10 cellular contexts compared by ENCODE assay signal in genomic region chr1:161199506-161200119, GRCh38. TPM values are rescaled to one million over a fixed set of nuclear protein-coding genes. Genes with fewer than 3 reads are reported as not detected.
DNase-seq lines count a peak whose midpoint lies in the region; ATAC-seq, FAIRE-seq and TF ChIP-seq lines count a peak whose summit lies in the region.
"Had no signal": no experiment of that assay in that cellular context is flagged by ENCODE, and none has a peak within 500 bp of the region (broad histone marks: within the 10 kb centered on the region; RNA-seq: fewer than 3 reads in every experiment).

No MANE protein-coding gene starts in this region.

- CTCF ChIA-PET in MCF 10A (lab: Yijun Ruan, JAX): interaction anchor here (0.5 to 4.1 kb wide), 14 partner anchors 9 to 1221 kb away, joined by 3 to 28 read pairs (median 4); partner anchors contain the start of genes PPOX and TOMM40L

- TF ChIP-seq CTCF in breast epithelium (IDR thresholded peaks at IDR 0.05) (no peak), MCF 10A (IDR thresholded peaks at IDR 0.05; ENCODE audit: unreplicated experiment) (no peak), colonic mucosa (IDR thresholded peaks at IDR 0.05) (no peak), upper lobe of right lung (IDR thresholded peaks at IDR 0.05) (no peak), D721Med (IDR thresholded peaks at IDR 0.05; ENCODE audit: insufficient read depth, missing control alignments) (no peak)

- H3K27ac Mint-ChIP-seq in MCF 10A (ENCODE audit: low read depth, unreplicated experiment): no peak overlapping the region

- peaks cover 22% of the 10 kb centered on the region for H3K36me3 Mint-ChIP-seq in MCF 10A (ENCODE audit: insufficient read depth, unreplicated experiment)

- peak overlapping the region; percentile 36 to 47 for H3K9ac ChIP-seq in colonic mucosa (ENCODE audit: low read depth in 2 of 2, low read length in 2 of 2)

- H3K27ac ChIP-seq in breast epithelium (peak overlapping the region; percentile 97 to 98), colonic mucosa (peak overlapping the region; percentile 23), muscle layer of duodenum (ENCODE audit: low read length) (peak overlapping the region; percentile 95), upper lobe of right lung (peak overlapping the region; percentile 98)

- H3K27me3 ChIP-seq in breast epithelium (no peaks in the 10 kb centered on the region), colonic mucosa (no peaks in the 10 kb centered on the region), muscle layer of duodenum (ENCODE audit: low read depth, low read length) (no peaks in the 10 kb centered on the region), upper lobe of right lung (no peaks in the 10 kb centered on the region)

- no peak for FAIRE-seq in D721Med (lab: Jason Lieb, UNC)

- H3K4me1 ChIP-seq in breast epithelium (peaks cover 24% of the 10 kb centered on the region in 2 donors), colonic mucosa (no peaks in the 10 kb centered on the region), muscle layer of duodenum (ENCODE audit: control insufficient read depth in 1 of 2, insufficient read depth in 2 of 2, low read length in 2 of 2) (peaks cover 18 to 51% of the 10 kb centered on the region in 2 donors), upper lobe of right lung (peaks cover 68% of the 10 kb centered on the region)

- H3K4me3 ChIP-seq in breast epithelium (peak overlapping the region in 2 of 3 donors; percentile 47 to 69), colonic mucosa (no peak overlapping the region), muscle layer of duodenum (ENCODE audit: low read depth in 1 of 2, low read length in 2 of 2) (peak overlapping the region in 1 of 2 donors; percentile 17), upper lobe of right lung (no peak overlapping the region)

- ATAC-seq in upper lobe of right lung: no peak

- H3K27me3 Mint-ChIP-seq in MCF 10A (ENCODE audit: insufficient read depth, unreplicated experiment): no peaks in the 10 kb centered on the region

- H3K9me3 Mint-ChIP-seq in MCF 10A (ENCODE audit: unreplicated experiment): no peaks in the 10 kb centered on the region

- H3K4me3 Mint-ChIP-seq in MCF 10A (ENCODE audit: unreplicated experiment): no peak overlapping the region

- TF ChIP-seq POLR2A in breast epithelium (IDR thresholded peaks at IDR 0.05): no peak

- POLR2A ChIA-PET in MCF 10A (lab: Yijun Ruan, JAX): interaction anchor here (1.0 to 2.9 kb wide), 5 partner anchors 18 to 190 kb away, joined by 3 to 11 read pairs (median 5); partner anchors contain the start of gene TOMM40L

- no TSS peak for BruUV-seq in MCF 10A (replicated peaks; lab: Mats Ljungman, UMichigan)

- H3K36me3 ChIP-seq in breast epithelium (no peaks in the 10 kb centered on the region), colonic mucosa (no peaks in the 10 kb centered on the region), muscle layer of duodenum (ENCODE audit: control insufficient read depth in 1 of 2, insufficient read depth in 2 of 2, low read length in 2 of 2) (peaks cover 8 to 14% of the 10 kb centered on the region in 2 donors), upper lobe of right lung (peaks cover 15% of the 10 kb centered on the region)

- no peak for DNase-seq in breast epithelium (ENCODE audit: low spot score in 2 of 2)
- DNase-seq in MCF 10A (ENCODE audit: unreplicated experiment): no peak
- no peak for DNase-seq in colonic mucosa
- DNase-seq in upper lobe of right lung: no peak
- no peak for DNase-seq in NCI-H1436 treated with DMSO at 0.1 percent for 48 hours (lab: John Stamatoyannopoulos, UW)
- DNase-seq in iPS-NIHi11 (ENCODE audit: low spot score): no peak
- no peak for DNase-seq in D721Med (ENCODE audit: insufficient read length, low spot score)
- DNase-seq: NCI-H1930; stimulated activated naive CD4-positive, alpha-beta T cell treated with Interleukin-2 at 50 U/mL for 16 hours had no signal

- H3K9me3 ChIP-seq in breast epithelium (no peaks in the 10 kb centered on the region), colonic mucosa (no peaks in the 10 kb centered on the region), muscle layer of duodenum (ENCODE audit: control insufficient read depth in 1 of 2, low read length in 2 of 2) (no peaks in the 10 kb centered on the region), upper lobe of right lung (no peaks in the 10 kb centered on the region)

- intact Hi-C loops in breast epithelium (cut with DNase I; ENCODE audit: low total_unique reads) (no loop called here), MCF 10A (cut with micrococcal nuclease) (no loop called here), colonic mucosa (cut with DNase I) (loop anchor here (10.0 kb wide), 2 partner anchors 105 to 185 kb away; partner anchors contain the start of gene MPZ), upper lobe of right lung (cut with DNase I) (no loop called here)

- peaks cover 53% of the 10 kb centered on the region for H3K4me1 Mint-ChIP-seq in MCF 10A (ENCODE audit: insufficient read depth, unreplicated experiment)

RNA-seq across cellular contexts. Expression of gene ADAMTS4, which starts 0.8 kb away (rescaled TPM):
- 10 to 100 TPM in 2 of 3 donors, 1 to 10 TPM in 1; 4.8 to 85.5 (median 24.6) TPM for total RNA-seq in breast epithelium
- not detected in 2 replicates for total RNA-seq in MCF 10A (2022)
- 10 to 100 TPM in 1 of 2 donors, under 1 TPM in 1; 0.57 to 14.0 TPM for total RNA-seq in colonic mucosa
- 7.8 TPM for total RNA-seq in upper lobe of right lung

RNA-seq across cellular contexts. Expression of gene NDUFS2, which starts 2.6 kb away (rescaled TPM):
- total RNA-seq in breast epithelium: 100 to 1,000 TPM; 102 to 129 (median 116) TPM
- 139 and 149 TPM in 2 replicates for total RNA-seq in MCF 10A (2022)
- 100 to 1,000 TPM; 167 to 169 TPM for total RNA-seq in colonic mucosa
- total RNA-seq in upper lobe of right lung: 66.9 TPM

RNA-seq across cellular contexts. Expression of gene FCER1G, which starts 15.5 kb away (rescaled TPM):
- total RNA-seq in breast epithelium: 100 to 1,000 TPM in 1 of 3 donors, 10 to 100 TPM in 2; 40.3 to 153 (median 70.1) TPM
- 1.0 and 2.1 TPM in 2 replicates for total RNA-seq in MCF 10A (2022)
- 10 to 100 TPM in 1 of 2 donors, 1 to 10 TPM in 1; 6.6 to 16.0 TPM for total RNA-seq in colonic mucosa
- 158 TPM for total RNA-seq in upper lobe of right lung

RNA-seq across cellular contexts. Expression of gene B4GALT3, which starts 22.3 kb away (rescaled TPM):
- total RNA-seq in breast epithelium (10 to 100 TPM; 23.4 to 41.3 (median 29.4) TPM), MCF 10A (2022) (50.0 and 51.7 TPM in 2 replicates), colonic mucosa (10 to 100 TPM; 30.3 to 34.8 TPM), upper lobe of right lung (35.7 TPM)

RNA-seq across cellular contexts. Expression of gene APOA2, which starts 23.8 kb away (rescaled TPM):
- not detected for total RNA-seq in breast epithelium
- total RNA-seq in MCF 10A (2022): not detected in 2 replicates
- total RNA-seq in colonic mucosa: 1 to 10 TPM in 1 of 2 donors, not detected in 1; 5.1 TPM
- total RNA-seq in upper lobe of right lung: not detected

Comparison
In these comparisons a context has a peak if more than half of its experiments do, and no peak if none do; other contexts are left out.
1. H3K27ac ChIP-seq: peak in every context shown above with its lines; median percentile 98 in upper lobe of right lung; 98 in breast epithelium; 95 in muscle layer of duodenum; 23 in colonic mucosa.
2. H3K4me3 ChIP-seq: peak in breast epithelium (2 of 3); none in colonic mucosa (single experiment) and upper lobe of right lung (single experiment).